ENCODE assay signal across 9 cellular contexts in the genomic region with DNA sequence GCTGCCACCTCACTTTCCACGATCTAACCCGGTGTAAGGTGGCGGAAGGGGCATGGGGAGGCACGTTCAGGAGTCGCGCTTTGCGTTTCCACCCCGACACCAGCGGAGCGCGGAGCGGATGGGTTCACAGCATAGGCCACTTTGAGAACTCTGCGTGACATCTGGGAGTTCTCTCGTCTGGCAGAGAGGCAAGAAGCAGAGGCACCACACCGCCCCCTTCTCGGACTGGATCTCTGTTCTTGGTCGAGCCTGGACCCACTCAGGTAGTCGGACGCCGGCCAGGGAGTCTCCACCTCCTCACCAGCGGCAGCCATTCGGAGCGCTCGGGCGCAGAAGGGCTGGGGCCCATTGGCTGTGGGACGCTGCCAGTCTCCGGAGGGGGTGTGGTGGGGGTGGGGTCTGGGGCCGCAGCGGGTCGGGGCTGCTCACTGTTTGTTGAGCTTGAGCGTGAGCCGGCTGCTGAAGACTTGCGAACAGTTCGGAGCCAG. TPM values are rescaled to one million over a fixed set of nuclear protein-coding genes. Genes with fewer than 3 reads are reported as not detected.
DNase-seq lines count a peak whose midpoint lies in the region; ATAC-seq, FAIRE-seq and TF ChIP-seq lines count a peak whose summit lies in the region.
"Had no signal": no experiment of that assay in that cellular context is flagged by ENCODE, and none has a peak within 500 bp of the region (broad histone marks: within the 10 kb centered on the region; RNA-seq: fewer than 3 reads in every experiment).

A gene (plus strand): TSS at position 428 of the 488 bp plus-strand sequence.

- intact Hi-C loops in K562 (cut with micrococcal nuclease) = no loop called here

- H3K27ac ChIP-seq in RWPE1 = no peak within 1 kb of the TSS
- H3K27ac ChIP-seq in K562 (ENCODE audit: extremely low read depth, low read depth, low read length) = no peak within 1 kb of the TSS

- DNase-seq in NCI-H1436 (lab: John Stamatoyannopoulos, UW) (peak; percentile 65), NCI-H1436 treated with DMSO at 0.1 percent for 48 hours (lab: John Stamatoyannopoulos, UW) (no peak), RWPE1 (ENCODE audit: low spot score) (peak; percentile 60), K562 (ENCODE audit: extremely low read depth in 1 of 4, low spot score in 3 of 4) (peak; percentile 5 to 33 (median 28)), iPS DF 19.7 (ENCODE audit: low read depth, low spot score) (peak; percentile 45), putamen (ENCODE audit: low spot score) (peak; percentile 63), ACHN (no peak)

- WGBS in K562 (ENCODE audit: insufficient coverage, low coverage, missing lambda C conversion rate) = 11% methylated on average over 16 of the region's 34 CpGs

- H4K20me1 ChIP-seq in K562 (replicated peaks; ENCODE audit: control insufficient read depth, insufficient read depth, low read length) = no peaks in the 10 kb centered on the region

- no peak for FAIRE-seq in K562 (lab: Jason Lieb, UNC)
- FAIRE-seq: A204.1 had no signal

- TF ChIP-seq POLR2A in K562 (conservative IDR thresholded peaks at IDR 0.05) = no peak

- H3K9me1 ChIP-seq in K562 (ENCODE audit: control insufficient read depth, insufficient read depth, low read length) = no peaks in the 10 kb centered on the region

- no peak for TF ChIP-seq CTCF in RWPE1 (conservative IDR thresholded peaks at IDR 0.05; ENCODE audit: low read depth)
- no peak for TF ChIP-seq CTCF in K562 (IDR thresholded peaks at IDR 0.05 in 2 of 3, conservative IDR thresholded peaks at IDR 0.05 in 1 of 3; ENCODE audit: insufficient read depth in 2 of 3, low read depth in 1 of 3, low read length in 3 of 3)

- no peaks in the 10 kb centered on the region for H3K79me2 ChIP-seq in K562 (ENCODE audit: control insufficient read depth, insufficient read depth, low read length)

- POLR2A ChIA-PET in RWPE1 (lab: Yijun Ruan, JAX; ENCODE audit: low non-redundant PET) = no interaction called here
- POLR2A ChIA-PET in K562 (lab: Yijun Ruan, JAX) = no interaction called here

- no peak within 1 kb of the TSS for H3K4me3 ChIP-seq in K562

- H3K4me1 ChIP-seq in K562 (replicated peaks in 1 of 2; ENCODE audit: control insufficient read depth in 2 of 2, insufficient read depth in 2 of 2, low read length in 2 of 2) = no peaks in the 10 kb centered on the region; a peak in 1 of 5 replicates

- no peak within 1 kb of the TSS for H3K9ac ChIP-seq in K562 (ENCODE audit: insufficient read depth in 1 of 2, low read depth in 2 of 2, low read length in 2 of 2)

- ATAC-seq in HG03135 (IDR thresholded peaks at IDR 0.05; ENCODE audit: unreplicated experiment) (peak; percentile 74), K562 (peak; percentile 86)

- CTCF ChIA-PET in RWPE1 (lab: Yijun Ruan, JAX) (interaction anchor here (0.7 kb wide), 1 partner anchor 268 kb away, joined by 3 read pairs; no protein-coding TSS in a partner anchor), K562 (lab: Yijun Ruan, JAX; ENCODE audit: low intra/inter-chr PET ratio) (no interaction called here)

- TF ChIP-seq RAD21 in K562 (CRISPR knock-in tag; conservative IDR thresholded peaks at IDR 0.05 in 1 of 2, IDR thresholded peaks at IDR 0.05 in 1 of 2) = no peak

- no peaks in the 10 kb centered on the region for H3K36me3 ChIP-seq in K562 (ENCODE audit: control insufficient read depth, insufficient read depth, low read length)

- no TSS peak for BruUV-seq in K562 (replicated peaks; lab: Mats Ljungman, UMichigan)

- H3K27me3 ChIP-seq in K562 (ENCODE audit: control insufficient read depth in 2 of 2, insufficient read depth in 2 of 2, low read length in 2 of 2) = peaks cover 0 to 6% of the 10 kb centered on the region in 2 experiments; a peak in 1 of 5 replicates

- no peak within 1 kb of the TSS for H2AFZ ChIP-seq in K562 (ENCODE audit: low read depth, low read length)

- no peak for TF ChIP-seq EP300 in K562 (IDR thresholded peaks at IDR 0.05; ENCODE audit: low read length)

- no peaks in the 10 kb centered on the region for H3K9me3 ChIP-seq in K562 (replicated peaks; ENCODE audit: control insufficient read depth, insufficient read depth, low read depth, low read length)

- in situ Hi-C loops in K562 (cut with MboI) = no loop called here
- in situ Hi-C loops in ACHN (cut with HindIII; ENCODE audit: low pct_ligation_motif_present, low pct_unique_long_range_greater_than_20kb, low sequenced_read_pairs) = no loop called here

- no peak within 1 kb of the TSS for H3K4me2 ChIP-seq in K562 (ENCODE audit: insufficient read depth, low read length)

TF ChIP-seq in K562, 482 proteins besides CTCF, POLR2A, EP300 and RAD21:
- TF ChIP-seq POLR2AphosphoS5 (IDR thresholded peaks at IDR 0.05; ENCODE audit: control insufficient read depth, insufficient read depth, low read depth, low read length) = no peak
- TF ChIP-seq, protein P1, sequence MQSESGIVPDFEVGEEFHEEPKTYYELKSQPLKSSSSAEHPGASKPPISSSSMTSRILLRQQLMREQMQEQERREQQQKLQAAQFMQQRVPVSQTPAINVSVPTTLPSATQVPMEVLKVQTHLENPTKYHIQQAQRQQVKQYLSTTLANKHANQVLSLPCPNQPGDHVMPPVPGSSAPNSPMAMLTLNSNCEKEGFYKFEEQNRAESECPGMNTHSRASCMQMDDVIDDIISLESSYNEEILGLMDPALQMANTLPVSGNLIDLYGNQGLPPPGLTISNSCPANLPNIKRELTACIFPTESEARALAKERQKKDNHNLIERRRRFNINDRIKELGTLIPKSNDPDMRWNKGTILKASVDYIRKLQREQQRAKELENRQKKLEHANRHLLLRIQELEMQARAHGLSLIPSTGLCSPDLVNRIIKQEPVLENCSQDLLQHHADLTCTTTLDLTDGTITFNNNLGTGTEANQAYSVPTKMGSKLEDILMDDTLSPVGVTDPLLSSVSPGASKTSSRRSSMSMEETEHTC (IDR thresholded peaks at IDR 0.05) = no peak
- TF ChIP-seq CSDE1 (IDR thresholded peaks at IDR 0.05) = no peak
- no peak for TF ChIP-seq PCBP2 (IDR thresholded peaks at IDR 0.05; ENCODE audit: low read depth, low read length, poor library complexity, severe bottlenecking)
- TF ChIP-seq ZNF586 (CRISPR knock-in tag; conservative IDR thresholded peaks at IDR 0.05) = no peak
- no peak for TF ChIP-seq CBFA2T2 (conservative IDR thresholded peaks at IDR 0.05)
- TF ChIP-seq ZBED1 (IDR thresholded peaks at IDR 0.05) = no peak
- TF ChIP-seq, protein P2, sequence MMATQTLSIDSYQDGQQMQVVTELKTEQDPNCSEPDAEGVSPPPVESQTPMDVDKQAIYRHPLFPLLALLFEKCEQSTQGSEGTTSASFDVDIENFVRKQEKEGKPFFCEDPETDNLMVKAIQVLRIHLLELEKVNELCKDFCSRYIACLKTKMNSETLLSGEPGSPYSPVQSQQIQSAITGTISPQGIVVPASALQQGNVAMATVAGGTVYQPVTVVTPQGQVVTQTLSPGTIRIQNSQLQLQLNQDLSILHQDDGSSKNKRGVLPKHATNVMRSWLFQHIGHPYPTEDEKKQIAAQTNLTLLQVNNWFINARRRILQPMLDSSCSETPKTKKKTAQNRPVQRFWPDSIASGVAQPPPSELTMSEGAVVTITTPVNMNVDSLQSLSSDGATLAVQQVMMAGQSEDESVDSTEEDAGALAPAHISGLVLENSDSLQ (IDR thresholded peaks at IDR 0.05) = peak; percentile 59
- peak; percentile 17 for TF ChIP-seq NFYB (IDR thresholded peaks at IDR 0.05; ENCODE audit: extremely low read depth, insufficient read length)

RNA-seq across cellular contexts. Expression of the gene that starts here (rescaled TPM):
- total RNA-seq in K562 (2011; cell fraction: chromatin; rRNA removed; ENCODE audit: low replicate concordance) = not detected in 2 replicates
- total RNA-seq in K562 (2011; cell fraction: nucleolus; rRNA removed) = not detected in 2 replicates
- total RNA-seq in K562 (2011; cell fraction: nucleoplasm; rRNA removed) = not detected in 2 replicates
- total RNA-seq in K562 (2014; rRNA removed) (not detected in 2 replicates), K562 (2014; rRNA removed; fragmentation: Illumina TruSeq; extraction: Trizol) (not detected in 2 replicates), K562 (2015; rRNA removed; fragmentation: Illumina TruSeq; extraction: Trizol) (not detected in 2 replicates), K562 (2021) (not detected in 2 replicates)
- polyA plus RNA-seq in K562 (2011; rRNA removed) (not detected in 2 replicates), K562 (2014; fragmentation: Illumina TruSeq; extraction: Trizol) (not detected in 2 replicates), K562 (2014; fragmentation: Nextera tagmentation; extraction: Ambion mirVana) (not detected), K562 (2014; rRNA removed) (not detected in 2 replicates)
- not detected in 2 replicates for polyA plus RNA-seq in K562 (2011; cell fraction: cytosol; rRNA removed)
- not detected in 2 replicates for polyA plus RNA-seq in K562 (2011; cell fraction: nucleus; rRNA removed)
- polyA plus RNA-seq in K562 (2012) = not detected in 2 replicates
- polyA minus RNA-seq in K562 (2011; rRNA and poly(A)+ RNA removed) = not detected in 2 replicates
- polyA minus RNA-seq in K562 (2011; cell fraction: cytosol; rRNA and poly(A)+ RNA removed) = not detected in 2 replicates
- polyA minus RNA-seq in K562 (2011; cell fraction: nucleus; rRNA and poly(A)+ RNA removed) = not detected in 2 replicates

Comparison
In these comparisons a context has a peak if more than half of its experiments do, and no peak if none do; other contexts are left out.
1. DNase-seq: peak in NCI-H1436 (single experiment), RWPE1 (single experiment), iPS DF 19.7 (single experiment) and putamen (single experiment); none in NCI-H1436 treated with DMSO at 0.1 percent for 48 hours (single experiment) and ACHN (single experiment).
2. Peak in DNase-seq and ATAC-seq in K562; RNA of the gene not detected or under 1 TPM.